ENCODE assay signal across 10 cellular contexts in genomic region chr16:23072084-23072599, GRCh38.
A peak's percentile ranks its signal among the peaks of the same experiment; 100 is the strongest.
DNase-seq lines count a peak whose midpoint lies in the region; ATAC-seq and TF ChIP-seq lines count a peak whose summit lies in the region.
"Had no signal": no experiment of that assay in that cellular context is flagged by ENCODE, and none has a peak within 500 bp of the region (broad histone marks: within the 10 kb centered on the region; RNA-seq: fewer than 3 reads in every experiment).

No MANE protein-coding gene starts in this region.

- intact Hi-C loops in Right ventricle myocardium superior (cut with DNase I) (loop anchor here (5.0 kb wide), 2 partner anchors 60 to 75 kb away; partner anchors contain the start of gene USP31), posterior vena cava (cut with DNase I) (no loop called here)

- DNase-seq in AG10803 (ENCODE audit: low read depth) (peak; percentile 44), Right ventricle myocardium superior (peak; percentile 93), posterior vena cava (ENCODE audit: low spot score) (peak; percentile 91)
- no peak for DNase-seq in activated CD4-positive, CD25-positive, alpha-beta regulatory T cell (lab: John Stamatoyannopoulos, UW)
- DNase-seq: CD4-positive, alpha-beta T cell; NCI-H446 had no signal

- no peak overlapping the region for H3K4me3 ChIP-seq in AG10803 (ENCODE audit: low read length)

- TF ChIP-seq CTCF in AG10803 (conservative IDR thresholded peaks at IDR 0.05; ENCODE audit: low read length) (no peak), VCaP (conservative IDR thresholded peaks at IDR 0.05) (no peak)

- peak overlapping the region; percentile 48 for H3K27ac ChIP-seq in VCaP

- ATAC-seq in Right ventricle myocardium superior (ENCODE audit: poor library complexity) (peak; percentile 87), GM21723 (IDR thresholded peaks at IDR 0.05; ENCODE audit: unreplicated experiment) (no peak), HG03469 (IDR thresholded peaks at IDR 0.05; ENCODE audit: unreplicated experiment) (no peak), GM18867 (IDR thresholded peaks at IDR 0.05; ENCODE audit: unreplicated experiment) (no peak)

Comparison
In these comparisons a context has a peak if more than half of its experiments do, and no peak if none do; other contexts are left out.
1. DNase-seq: peak in AG10803 (single experiment), Right ventricle myocardium superior (single experiment) and posterior vena cava (single experiment); none in activated CD4-positive, CD25-positive, alpha-beta regulatory T cell (0 of 4).